ENCODE assay signal across 12 cellular contexts in the genomic region with DNA sequence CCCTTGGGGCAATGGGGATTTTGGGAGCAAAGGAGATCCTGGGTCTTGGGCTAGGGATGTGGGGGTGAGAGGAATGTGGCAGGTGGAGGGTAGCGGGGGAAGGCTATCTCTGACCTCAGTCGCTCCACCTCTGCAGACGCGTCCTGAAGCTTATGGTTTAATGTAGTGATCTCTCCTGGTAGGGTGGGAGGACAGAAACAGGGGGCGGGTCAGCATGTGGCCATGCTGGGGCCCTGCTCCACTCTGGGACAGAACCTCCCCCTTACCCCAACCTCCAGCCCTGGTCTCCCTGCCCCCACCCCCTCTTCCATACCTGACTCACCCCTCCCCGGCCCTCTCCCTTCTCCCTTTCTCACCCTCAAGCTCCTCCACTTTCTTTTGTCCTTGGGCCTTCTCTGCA. TPM values are rescaled to one million over a fixed set of nuclear protein-coding genes. Genes with fewer than 3 reads are reported as not detected.
A peak's percentile ranks its signal among the peaks of the same experiment; 100 is the strongest.
DNase-seq lines count a peak whose midpoint lies in the region; ATAC-seq, FAIRE-seq and TF ChIP-seq lines count a peak whose summit lies in the region.
"Had no signal": no experiment of that assay in that cellular context is flagged by ENCODE, and none has a peak within 500 bp of the region (broad histone marks: within the 10 kb centered on the region; RNA-seq: fewer than 3 reads in every experiment).

No MANE protein-coding gene starts in this region.

- TF ChIP-seq RAD21 in liver (IDR thresholded peaks at IDR 0.05), result no peak

- no peak for ATAC-seq in sciatic nerve
- ATAC-seq: Panc1 had no signal

- DNase-seq in activated effector memory CD4-positive, alpha-beta T cell treated with anti-CD3 and anti-CD28 coated beads, Interleukin-2, amount 50 U/mL, for 16 hours, result peak; percentile 64
- DNase-seq in activated effector memory CD4-positive, alpha-beta T cell treated with Interleukin-2 at 50 U/mL for 16 hours, result no peak
- DNase-seq in tibial nerve (ENCODE audit: low spot score in 2 of 2) (no peak), RCC 7860 (ENCODE audit: low spot score) (no peak), cerebellar cortex (ENCODE audit: low spot score) (no peak), sciatic nerve (ENCODE audit: low spot score) (no peak)
- DNase-seq: aorta had no signal

- H3K4me1 ChIP-seq in liver (ENCODE audit: control insufficient read depth in 4 of 4, insufficient read depth in 4 of 4, low read length in 3 of 4) (peaks cover 0 to 30% (median 21%) of the 10 kb centered on the region in 4 donors), tibial nerve (peaks cover 0 to 29% (median 9%) of the 10 kb centered on the region in 4 donors)

- H3K9me3 ChIP-seq in liver (ENCODE audit: control insufficient read depth in 4 of 4, low read length in 3 of 4) (no peaks in the 10 kb centered on the region), tibial nerve (no peaks in the 10 kb centered on the region)

- H3K36me3 Mint-ChIP-seq in activated naive CD4-positive, alpha-beta T cell treated with anti-CD3 and anti-CD28 coated beads, Interleukin-2, amount 50 U/mL, for 24 hours, result no peaks in the 10 kb centered on the region

- H3K4me3 Mint-ChIP-seq in activated naive CD4-positive, alpha-beta T cell treated with anti-CD3 and anti-CD28 coated beads, Interleukin-2, amount 50 U/mL, for 24 hours, result peak overlapping the region; percentile 89

- H3K27me3 Mint-ChIP-seq in activated naive CD4-positive, alpha-beta T cell treated with anti-CD3 and anti-CD28 coated beads, Interleukin-2, amount 50 U/mL, for 24 hours, result no peaks in the 10 kb centered on the region

- TF ChIP-seq EP300 in tibial nerve (IDR thresholded peaks at IDR 0.05), result no peak

- H3K27me3 ChIP-seq in liver (ENCODE audit: control insufficient read depth in 4 of 4, insufficient read depth in 4 of 4, low read length in 3 of 4) (no peaks in the 10 kb centered on the region), tibial nerve (peaks cover 0 to 18% of the 10 kb centered on the region in 2 donors)

- no peak overlapping the region for H3K9ac ChIP-seq in liver (ENCODE audit: low read depth in 1 of 2, low read length in 2 of 2)

- peaks cover 0 to 10% (median 2%) of the 10 kb centered on the region in 4 donors for H3K36me3 ChIP-seq in liver (ENCODE audit: control insufficient read depth in 4 of 4, insufficient read depth in 3 of 4, low read depth in 1 of 4, low read length in 3 of 4)
- no peaks in the 10 kb centered on the region for H3K36me3 ChIP-seq in tibial nerve

- peak overlapping the region; percentile 72 for H3K27ac Mint-ChIP-seq in activated naive CD4-positive, alpha-beta T cell treated with anti-CD3 and anti-CD28 coated beads, Interleukin-2, amount 50 U/mL, for 24 hours

- TF ChIP-seq POLR2A in tibial nerve (IDR thresholded peaks at IDR 0.05), result no peak

- H3K27ac ChIP-seq in liver (ENCODE audit: low read depth in 1 of 2, low read length in 2 of 2) (peak overlapping the region; percentile 95 to 96), tibial nerve (peak overlapping the region in 3 of 4 donors; percentile 38 to 83 (median 80))
- H3K27ac ChIP-seq: C4-2B had no signal

- no peaks in the 10 kb centered on the region for H3K9me3 Mint-ChIP-seq in activated naive CD4-positive, alpha-beta T cell treated with anti-CD3 and anti-CD28 coated beads, Interleukin-2, amount 50 U/mL, for 24 hours

- FAIRE-seq in RCC 7860 (lab: Jason Lieb, UNC), result no peak

- H3K4me3 ChIP-seq in liver (ENCODE audit: low read depth in 1 of 3, low read length in 3 of 3) (peak overlapping the region; percentile 46 to 75 (median 69)), tibial nerve (peak overlapping the region in 2 of 4 donors; percentile 28 to 49)

- TF ChIP-seq CTCF in liver (IDR thresholded peaks at IDR 0.05; ENCODE audit: low read depth, low read length, missing input control) (no peak), tibial nerve (IDR thresholded peaks at IDR 0.05) (no peak)

- intact Hi-C loops in sciatic nerve (cut with DNase I), result no loop called here

- peaks cover 24% of the 10 kb centered on the region for H3K4me1 Mint-ChIP-seq in activated naive CD4-positive, alpha-beta T cell treated with anti-CD3 and anti-CD28 coated beads, Interleukin-2, amount 50 U/mL, for 24 hours

- 79% methylated on average over 6 of the region's 6 CpGs for WGBS in liver
- WGBS in tibial nerve, 2 donors, result 68 to 79% methylated on average over 6 of the region's 6 CpGs

TF ChIP-seq in liver, 16 proteins besides CTCF, POLR2A, EP300 and RAD21:
- TF ChIP-seq RXRA (IDR thresholded peaks at IDR 0.05) (no peak), JUND (IDR thresholded peaks at IDR 0.05) (no peak), NR2F2 (IDR thresholded peaks at IDR 0.05) (no peak), FOXA2 (IDR thresholded peaks at IDR 0.05) (no peak), EGR1 (IDR thresholded peaks at IDR 0.05; ENCODE audit: low read depth in 2 of 2) (no peak), SP1 (IDR thresholded peaks at IDR 0.05) (no peak), GABPA (IDR thresholded peaks at IDR 0.05 in 1 of 2, conservative IDR thresholded peaks at IDR 0.05 in 1 of 2) (no peak), TAF1 (conservative IDR thresholded peaks at IDR 0.05) (no peak), YY1 (IDR thresholded peaks at IDR 0.05) (no peak), HNF4A (conservative IDR thresholded peaks at IDR 0.05) (no peak), HNF4G (IDR thresholded peaks at IDR 0.05) (no peak), FOXA1 (IDR thresholded peaks at IDR 0.05) (no peak)
- TF ChIP-seq, protein P1, sequence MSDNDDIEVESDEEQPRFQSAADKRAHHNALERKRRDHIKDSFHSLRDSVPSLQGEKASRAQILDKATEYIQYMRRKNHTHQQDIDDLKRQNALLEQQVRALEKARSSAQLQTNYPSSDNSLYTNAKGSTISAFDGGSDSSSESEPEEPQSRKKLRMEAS (IDR thresholded peaks at IDR 0.05), result no peak
- TF ChIP-seq, protein P2, sequence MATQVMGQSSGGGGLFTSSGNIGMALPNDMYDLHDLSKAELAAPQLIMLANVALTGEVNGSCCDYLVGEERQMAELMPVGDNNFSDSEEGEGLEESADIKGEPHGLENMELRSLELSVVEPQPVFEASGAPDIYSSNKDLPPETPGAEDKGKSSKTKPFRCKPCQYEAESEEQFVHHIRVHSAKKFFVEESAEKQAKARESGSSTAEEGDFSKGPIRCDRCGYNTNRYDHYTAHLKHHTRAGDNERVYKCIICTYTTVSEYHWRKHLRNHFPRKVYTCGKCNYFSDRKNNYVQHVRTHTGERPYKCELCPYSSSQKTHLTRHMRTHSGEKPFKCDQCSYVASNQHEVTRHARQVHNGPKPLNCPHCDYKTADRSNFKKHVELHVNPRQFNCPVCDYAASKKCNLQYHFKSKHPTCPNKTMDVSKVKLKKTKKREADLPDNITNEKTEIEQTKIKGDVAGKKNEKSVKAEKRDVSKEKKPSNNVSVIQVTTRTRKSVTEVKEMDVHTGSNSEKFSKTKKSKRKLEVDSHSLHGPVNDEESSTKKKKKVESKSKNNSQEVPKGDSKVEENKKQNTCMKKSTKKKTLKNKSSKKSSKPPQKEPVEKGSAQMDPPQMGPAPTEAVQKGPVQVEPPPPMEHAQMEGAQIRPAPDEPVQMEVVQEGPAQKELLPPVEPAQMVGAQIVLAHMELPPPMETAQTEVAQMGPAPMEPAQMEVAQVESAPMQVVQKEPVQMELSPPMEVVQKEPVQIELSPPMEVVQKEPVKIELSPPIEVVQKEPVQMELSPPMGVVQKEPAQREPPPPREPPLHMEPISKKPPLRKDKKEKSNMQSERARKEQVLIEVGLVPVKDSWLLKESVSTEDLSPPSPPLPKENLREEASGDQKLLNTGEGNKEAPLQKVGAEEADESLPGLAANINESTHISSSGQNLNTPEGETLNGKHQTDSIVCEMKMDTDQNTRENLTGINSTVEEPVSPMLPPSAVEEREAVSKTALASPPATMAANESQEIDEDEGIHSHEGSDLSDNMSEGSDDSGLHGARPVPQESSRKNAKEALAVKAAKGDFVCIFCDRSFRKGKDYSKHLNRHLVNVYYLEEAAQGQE (IDR thresholded peaks at IDR 0.05), result no peak
- TF ChIP-seq, protein P3, sequence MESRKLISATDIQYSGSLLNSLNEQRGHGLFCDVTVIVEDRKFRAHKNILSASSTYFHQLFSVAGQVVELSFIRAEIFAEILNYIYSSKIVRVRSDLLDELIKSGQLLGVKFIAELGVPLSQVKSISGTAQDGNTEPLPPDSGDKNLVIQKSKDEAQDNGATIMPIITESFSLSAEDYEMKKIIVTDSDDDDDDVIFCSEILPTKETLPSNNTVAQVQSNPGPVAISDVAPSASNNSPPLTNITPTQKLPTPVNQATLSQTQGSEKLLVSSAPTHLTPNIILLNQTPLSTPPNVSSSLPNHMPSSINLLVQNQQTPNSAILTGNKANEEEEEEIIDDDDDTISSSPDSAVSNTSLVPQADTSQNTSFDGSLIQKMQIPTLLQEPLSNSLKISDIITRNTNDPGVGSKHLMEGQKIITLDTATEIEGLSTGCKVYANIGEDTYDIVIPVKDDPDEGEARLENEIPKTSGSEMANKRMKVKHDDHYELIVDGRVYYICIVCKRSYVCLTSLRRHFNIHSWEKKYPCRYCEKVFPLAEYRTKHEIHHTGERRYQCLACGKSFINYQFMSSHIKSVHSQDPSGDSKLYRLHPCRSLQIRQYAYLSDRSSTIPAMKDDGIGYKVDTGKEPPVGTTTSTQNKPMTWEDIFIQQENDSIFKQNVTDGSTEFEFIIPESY (IDR thresholded peaks at IDR 0.05), result no peak
- TF ChIP-seq, protein P4, sequence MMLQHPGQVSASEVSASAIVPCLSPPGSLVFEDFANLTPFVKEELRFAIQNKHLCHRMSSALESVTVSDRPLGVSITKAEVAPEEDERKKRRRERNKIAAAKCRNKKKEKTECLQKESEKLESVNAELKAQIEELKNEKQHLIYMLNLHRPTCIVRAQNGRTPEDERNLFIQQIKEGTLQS (IDR thresholded peaks at IDR 0.05), result no peak

RNA-seq across cellular contexts. Expression of a gene that starts 1.4 kb away (rescaled TPM):
- total RNA-seq in liver (10 to 100 TPM; 25.6 to 67.4 TPM), tibial nerve (10 to 100 TPM; 71.0 to 77.4 (median 72.2) TPM), sciatic nerve (80.0 TPM)
- polyA plus RNA-seq in liver, result 100 to 1,000 TPM; 179 to 239 TPM

RNA-seq across cellular contexts. Expression of a gene that starts 10.0 kb away (rescaled TPM):
- total RNA-seq in liver (under 1 TPM in 1 of 2 donors, not detected in 1; 0.50 TPM), tibial nerve (1 to 10 TPM in 2 of 4 donors, under 1 TPM in 1, not detected in 1; 0.63 to 4.5 (median 2.0) TPM), sciatic nerve (0.62 TPM)
- polyA plus RNA-seq in liver, result under 1 TPM in 1 of 2 donors, not detected in 1; 0.12 TPM
- total RNA-seq: lower leg skin had no signal
- polyA plus RNA-seq: aorta had no signal

RNA-seq across cellular contexts. Expression of a gene that starts 15.8 kb away (rescaled TPM):
- total RNA-seq in liver (10 to 100 TPM in 1 of 2 donors, 1 to 10 TPM in 1; 9.8 to 17.2 TPM), tibial nerve (10 to 100 TPM; 42.8 to 87.9 (median 51.9) TPM), sciatic nerve (32.1 TPM)
- polyA plus RNA-seq in liver, result 10 to 100 TPM; 14.3 to 22.8 TPM

RNA-seq across cellular contexts. Expression of a gene that starts 26.9 kb away (rescaled TPM):
- total RNA-seq in liver (10 to 100 TPM in 1 of 2 donors, 1 to 10 TPM in 1; 7.4 to 11.8 TPM), tibial nerve (100 to 1,000 TPM in 1 of 4 donors, 10 to 100 TPM in 3; 21.8 to 142 (median 78.8) TPM), sciatic nerve (283 TPM)
- polyA plus RNA-seq in liver, result 1 to 10 TPM; 4.2 to 9.9 TPM

RNA-seq across cellular contexts. Expression of a gene that starts 44.5 kb away (rescaled TPM):
- total RNA-seq in liver (under 1 TPM; 0.08 to 0.14 TPM), tibial nerve (1 to 10 TPM in 1 of 4 donors, under 1 TPM in 2, not detected in 1; 0.21 to 2.0 (median 0.30) TPM), sciatic nerve (0.36 TPM)
- polyA plus RNA-seq in liver, result under 1 TPM; 0.06 to 0.15 TPM
